ENCODE assay signal across 29 cellular contexts in genomic region chr1:48955774-48956173, GRCh38.
A peak's percentile ranks its signal among the peaks of the same experiment; 100 is the strongest.
DNase-seq lines count a peak whose midpoint lies in the region; ATAC-seq, FAIRE-seq and TF ChIP-seq lines count a peak whose summit lies in the region.
"Had no signal": no experiment of that assay in that cellular context is flagged by ENCODE, and none has a peak within 500 bp of the region (broad histone marks: within the 10 kb centered on the region; RNA-seq: fewer than 3 reads in every experiment).

No MANE protein-coding gene starts in this region.

- peak; percentile 23 for DNase-seq in COLO668 (lab: John Stamatoyannopoulos, UW; ENCODE audit: unreplicated experiment)
- peak; percentile 33 for DNase-seq in NCI-H82 treated with DMSO at 0.1 percent for 48 hours (lab: John Stamatoyannopoulos, UW; ENCODE audit: unreplicated experiment)
- DNase-seq in kidney: no peak
- DNase-seq in pancreas: peak in 3 of 6 donors; percentile 5 to 15 (median 11)
- DNase-seq in GM20000 (ENCODE audit: low spot score): no peak
- no peak for DNase-seq in CD8-positive, alpha-beta memory T cell
- no peak for DNase-seq in coronary artery (ENCODE audit: low spot score)
- DNase-seq in activated CD4-positive, CD25-positive, alpha-beta regulatory T cell (lab: John Stamatoyannopoulos, UW): no peak
- DNase-seq: CD4-positive, CD25-positive, alpha-beta regulatory T cell; DMS 273 treated with DMSO at 0.1 percent for 48 hours; DND-41; KBM-7; MV-4-11; NCI-H1105; NCI-H1436 treated with DMSO at 0.1 percent for 48 hours; NCI-H187 treated with DMSO at 0.1 percent for 48 hours; NCI-H2171 treated with DMSO at 0.1 percent for 48 hours; NCI-H345; NCI-H510A treated with DMSO at 0.1 percent for 48 hours; NK-92 treated with Interleukin-12 subunit alpha and Interleukin-12 subunit beta, amount 100 ng/mL, for 24 hours; PC-9; SJCRH30 had no signal

- no peak overlapping the region for H3K27ac Mint-ChIP-seq in CD8-positive, alpha-beta memory T cell
- H3K27ac Mint-ChIP-seq: CD4-positive, CD25-positive, alpha-beta regulatory T cell had no signal

- TF ChIP-seq CTCF in kidney (IDR thresholded peaks at IDR 0.05; ENCODE audit: borderline replicate concordance, extremely low read depth, insufficient read depth): no peak
- no peak for TF ChIP-seq CTCF in pancreas (IDR thresholded peaks at IDR 0.05)
- TF ChIP-seq CTCF in GM20000 (IDR thresholded peaks at IDR 0.05; ENCODE audit: extremely low read depth, missing control alignments): no peak
- no peak for TF ChIP-seq CTCF in coronary artery (IDR thresholded peaks at IDR 0.05)

- no peak overlapping the region for H3K4me3 Mint-ChIP-seq in CD8-positive, alpha-beta memory T cell
- H3K4me3 Mint-ChIP-seq: CD4-positive, CD25-positive, alpha-beta regulatory T cell had no signal

- no peaks in the 10 kb centered on the region for H3K27me3 ChIP-seq in pancreas
- no peaks in the 10 kb centered on the region for H3K27me3 ChIP-seq in CD8-positive, alpha-beta memory T cell (ENCODE audit: insufficient read depth, low read length, poor library complexity, severe bottlenecking)
- H3K27me3 ChIP-seq: BLaER1, SJCRH30 had no signal

- no peaks in the 10 kb centered on the region for H3K4me1 Mint-ChIP-seq in CD8-positive, alpha-beta memory T cell
- H3K4me1 Mint-ChIP-seq: CD4-positive, CD25-positive, alpha-beta regulatory T cell had no signal

- H3K27ac ChIP-seq in kidney (ENCODE audit: low read depth in 2 of 2, low read length in 2 of 2): peak overlapping the region; percentile 46 to 47
- no peak overlapping the region for H3K27ac ChIP-seq in pancreas
- no peak overlapping the region for H3K27ac ChIP-seq in CD8-positive, alpha-beta memory T cell (ENCODE audit: low read depth, low read length)
- no peak overlapping the region for H3K27ac ChIP-seq in coronary artery
- H3K27ac ChIP-seq: BLaER1, PC-9, SJCRH30 had no signal

- FAIRE-seq in kidney (lab: Jason Lieb, UNC) (peak; percentile 11), pancreas (lab: Jason Lieb, UNC) (no peak)
- FAIRE-seq: A204.1, GM12892, GM19239 had no signal

- POLR2A ChIA-PET in CD8-positive, alpha-beta memory T cell (lab: Charles Lee): no interaction called here

- peaks cover 0 to 4% of the 10 kb centered on the region in 2 donors for H3K4me1 ChIP-seq in kidney (ENCODE audit: control insufficient read depth in 1 of 2, insufficient read depth in 1 of 2, low read depth in 1 of 2, low read length in 2 of 2)
- H3K4me1 ChIP-seq in pancreas: no peaks in the 10 kb centered on the region
- no peaks in the 10 kb centered on the region for H3K4me1 ChIP-seq in CD8-positive, alpha-beta memory T cell (ENCODE audit: insufficient read depth, low read length)
- H3K4me1 ChIP-seq: BLaER1, Caco-2, SJCRH30 had no signal

- peak; percentile 43 to 91 (median 85) for ATAC-seq in pancreas
- ATAC-seq: Right ventricle myocardium inferior, SK-N-SH treated with all-trans-retinoic acid at 6 μM for 48 hours had no signal

- no peaks in the 10 kb centered on the region for H3K36me3 ChIP-seq in kidney (ENCODE audit: control insufficient read depth in 1 of 2, insufficient read depth in 2 of 2, low read length in 2 of 2)
- no peaks in the 10 kb centered on the region for H3K36me3 ChIP-seq in pancreas
- no peaks in the 10 kb centered on the region for H3K36me3 ChIP-seq in CD8-positive, alpha-beta memory T cell (ENCODE audit: insufficient read depth, low read length)
- H3K36me3 ChIP-seq: BLaER1, SJCRH30 had no signal

- no peak overlapping the region for H3K4me3 ChIP-seq in kidney (ENCODE audit: low read length in 2 of 2)
- no peak overlapping the region for H3K4me3 ChIP-seq in pancreas
- no peak overlapping the region for H3K4me3 ChIP-seq in CD8-positive, alpha-beta memory T cell (ENCODE audit: low read length)
- H3K4me3 ChIP-seq in coronary artery: no peak overlapping the region
- H3K4me3 ChIP-seq: BLaER1, PC-9, SJCRH30 had no signal

- intact Hi-C loops in kidney (cut with DNase I) (no loop called here), pancreas (cut with DNase I) (no loop called here)

- H3K9ac ChIP-seq in kidney (ENCODE audit: low read length in 2 of 2): no peak overlapping the region
- H3K9ac ChIP-seq: BLaER1 had no signal

- peaks cover 0 to 5% (median 0%) of the 10 kb centered on the region in 5 donors for H3K9me3 Mint-ChIP-seq in CD8-positive, alpha-beta memory T cell

- CTCF ChIA-PET in CD8-positive, alpha-beta memory T cell (lab: Charles Lee): no interaction called here

- H3K36me3 Mint-ChIP-seq in CD8-positive, alpha-beta memory T cell: no peaks in the 10 kb centered on the region
- H3K36me3 Mint-ChIP-seq: CD4-positive, CD25-positive, alpha-beta regulatory T cell had no signal

- no peaks in the 10 kb centered on the region for H3K9me3 ChIP-seq in kidney (ENCODE audit: control insufficient read depth in 1 of 2, low read length in 2 of 2)
- no peaks in the 10 kb centered on the region for H3K9me3 ChIP-seq in pancreas
- no peaks in the 10 kb centered on the region for H3K9me3 ChIP-seq in CD8-positive, alpha-beta memory T cell (ENCODE audit: low read length)
- H3K9me3 ChIP-seq: BLaER1, Caco-2, SJCRH30 had no signal

- H3K27me3 Mint-ChIP-seq in CD8-positive, alpha-beta memory T cell: no peaks in the 10 kb centered on the region
- H3K27me3 Mint-ChIP-seq: CD4-positive, CD25-positive, alpha-beta regulatory T cell had no signal

Comparison
In these comparisons a context has a peak if more than half of its experiments do, and no peak if none do; other contexts are left out.
1. DNase-seq: peak in COLO668 (single experiment) and NCI-H82 treated with DMSO at 0.1 percent for 48 hours (single experiment); none in kidney (single experiment), GM20000 (single experiment), CD8-positive, alpha-beta memory T cell (0 of 5), coronary artery (single experiment) and activated CD4-positive, CD25-positive, alpha-beta regulatory T cell (0 of 4).
2. H3K27ac ChIP-seq: peak in kidney (2 of 2); none in pancreas (0 of 4), CD8-positive, alpha-beta memory T cell (single experiment) and coronary artery (0 of 2).